Comparison of ENCODE assay signal across 9 cellular contexts in the genomic region with DNA sequence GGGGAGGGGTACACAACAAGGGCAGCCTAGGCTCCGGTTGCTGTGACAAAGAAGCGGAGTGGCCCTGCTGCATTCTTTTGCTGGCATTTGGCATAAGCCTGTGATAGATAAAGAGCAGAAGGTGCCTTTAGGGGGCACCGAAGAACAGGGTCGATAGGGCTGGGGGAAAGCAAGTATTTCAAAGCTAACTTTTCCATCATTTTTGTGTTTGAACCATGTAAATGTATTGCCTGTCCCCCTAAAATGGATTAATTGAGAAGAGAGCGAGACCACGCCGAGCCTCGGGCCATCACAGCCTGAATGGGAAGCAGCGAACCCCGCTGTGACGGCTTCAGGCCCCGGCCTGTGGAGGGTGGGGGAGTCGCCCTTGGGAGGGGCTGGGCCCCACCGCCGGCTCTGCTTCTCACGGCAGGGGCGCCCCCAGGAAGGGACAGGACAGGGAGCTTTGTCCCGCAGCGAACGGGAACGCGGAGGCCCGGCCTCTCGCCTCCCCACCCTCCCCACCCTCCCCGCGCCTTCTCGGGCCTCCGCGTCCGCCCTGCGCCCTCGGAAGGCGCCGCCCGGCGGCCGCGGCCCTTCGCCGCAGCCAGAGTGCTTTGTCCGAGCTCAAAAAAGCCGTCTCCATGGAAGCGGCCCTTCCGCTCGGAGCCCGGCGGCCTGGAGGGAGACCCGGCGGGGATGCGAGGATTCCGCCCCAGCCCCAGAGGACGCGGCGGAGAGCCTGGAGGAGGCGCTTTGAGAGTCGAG. TPM values are rescaled to one million over a fixed set of nuclear protein-coding genes. Genes with fewer than 3 reads are reported as not detected.
A peak's percentile ranks its signal among the peaks of the same experiment; 100 is the strongest.
DNase-seq lines count a peak whose midpoint lies in the region; ATAC-seq and TF ChIP-seq lines count a peak whose summit lies in the region.
"Had no signal": no experiment of that assay in that cellular context is flagged by ENCODE, and none has a peak within 500 bp of the region (broad histone marks: within the 10 kb centered on the region; RNA-seq: fewer than 3 reads in every experiment).

No MANE protein-coding gene starts in this region.

- TF ChIP-seq POLR2A in suprapubic skin (IDR thresholded peaks at IDR 0.05) = no peak

- peak overlapping the region; percentile 54 to 63 (median 55) for H3K4me3 ChIP-seq in liver (ENCODE audit: low read depth in 1 of 3, low read length in 3 of 3)
- peak overlapping the region; percentile 58 for H3K4me3 ChIP-seq in suprapubic skin

- H3K4me1 ChIP-seq in liver (ENCODE audit: control insufficient read depth in 4 of 4, insufficient read depth in 4 of 4, low read length in 3 of 4) (peaks cover 2 to 13% (median 8%) of the 10 kb centered on the region in 4 donors), suprapubic skin (peaks cover 28% of the 10 kb centered on the region)

- TF ChIP-seq RAD21 in liver (IDR thresholded peaks at IDR 0.05) = peak; percentile 49 to 69

- no peak overlapping the region for H3K27ac ChIP-seq in liver (ENCODE audit: low read depth in 1 of 2, low read length in 2 of 2)
- no peak overlapping the region for H3K27ac ChIP-seq in suprapubic skin
- H3K27ac ChIP-seq: BLaER1 treated with 17β-estradiol and CSF1 and Interleukin-3, amounts not matched to agents 10 nM and 100 nM had no signal

- no peaks in the 10 kb centered on the region for H3K27me3 ChIP-seq in liver (ENCODE audit: control insufficient read depth in 4 of 4, insufficient read depth in 4 of 4, low read length in 3 of 4)
- H3K27me3 ChIP-seq in suprapubic skin = peaks cover 50% of the 10 kb centered on the region

- WGBS in liver = 6% methylated on average over 56 of the region's 56 CpGs
- WGBS in suprapubic skin = 2% methylated on average over 43 of the region's 56 CpGs

- H3K9me3 ChIP-seq in liver (ENCODE audit: control insufficient read depth in 4 of 4, low read length in 3 of 4) = no peaks in the 10 kb centered on the region
- H3K9me3 ChIP-seq in suprapubic skin = no peaks in the 10 kb centered on the region

- no peaks in the 10 kb centered on the region for H3K36me3 ChIP-seq in liver (ENCODE audit: control insufficient read depth in 4 of 4, insufficient read depth in 3 of 4, low read depth in 1 of 4, low read length in 3 of 4)
- H3K36me3 ChIP-seq in suprapubic skin = no peaks in the 10 kb centered on the region
- H3K36me3 ChIP-seq: BLaER1 treated with 17β-estradiol and CSF1 and Interleukin-3, amounts not matched to agents 10 nM and 100 nM had no signal

- ATAC-seq in GM19463 (IDR thresholded peaks at IDR 0.05; ENCODE audit: unreplicated experiment) = no peak

- peak; percentile 4 to 82 (median 82) for DNase-seq in NCI-H1417 (lab: John Stamatoyannopoulos, UW)
- DNase-seq in NCI-H1417 treated with DMSO at 0.1 percent for 48 hours (lab: John Stamatoyannopoulos, UW) = no peak
- DNase-seq in NCI-H2196 treated with DMSO at 0.1 percent for 48 hours (lab: John Stamatoyannopoulos, UW; ENCODE audit: unreplicated experiment) = peak; percentile 44
- DNase-seq in dermis blood vessel endothelial cell = peak; percentile 67
- no peak for DNase-seq in suprapubic skin (ENCODE audit: low spot score in 2 of 2)
- no peak for DNase-seq in GM20000 (ENCODE audit: low spot score)

- H3K9ac ChIP-seq in liver (ENCODE audit: low read depth in 1 of 2, low read length in 2 of 2) = no peak overlapping the region
- H3K9ac ChIP-seq: BLaER1 treated with 17β-estradiol and CSF1 and Interleukin-3, amounts not matched to agents 10 nM and 100 nM had no signal

- TF ChIP-seq EP300 in suprapubic skin (IDR thresholded peaks at IDR 0.05) = no peak

- TF ChIP-seq CTCF in liver (IDR thresholded peaks at IDR 0.05; ENCODE audit: low read depth, low read length, missing input control) (peak; percentile 34), suprapubic skin (IDR thresholded peaks at IDR 0.05) (peak in 1 of 2 donors; percentile 44), GM20000 (IDR thresholded peaks at IDR 0.05; ENCODE audit: extremely low read depth, missing control alignments) (no peak)

TF ChIP-seq in liver, 16 proteins besides CTCF, POLR2A, EP300 and RAD21:
- no peak for TF ChIP-seq NR2F2 (IDR thresholded peaks at IDR 0.05)
- TF ChIP-seq YY1 (IDR thresholded peaks at IDR 0.05) = no peak
- no peak for TF ChIP-seq JUND (IDR thresholded peaks at IDR 0.05)

RNA-seq across cellular contexts. Expression of gene ALDH1L1, which starts 32.4 kb away (rescaled TPM):
- not detected in 2 replicates for total RNA-seq in dermis blood vessel endothelial cell
- 100 to 1,000 TPM in 1 of 2 donors, 10 to 100 TPM in 1; 46.7 to 189 TPM for total RNA-seq in liver
- polyA plus RNA-seq in liver = 100 to 1,000 TPM; 105 to 234 TPM
- total RNA-seq in suprapubic skin = 1 to 10 TPM; 5.1 to 8.5 (median 7.4) TPM

Comparison
In these comparisons a context has a peak if more than half of its experiments do, and no peak if none do; other contexts are left out.
1. DNase-seq: peak in NCI-H1417 (3 of 3), NCI-H2196 treated with DMSO at 0.1 percent for 48 hours (single experiment) and dermis blood vessel endothelial cell (single experiment); none in NCI-H1417 treated with DMSO at 0.1 percent for 48 hours (single experiment), suprapubic skin (0 of 2) and GM20000 (single experiment).
2. RNA of gene ALDH1L1, which starts 32.4 kb away (total RNA-seq): 46.7 to 189 TPM in liver; 5.1 to 8.5 TPM in suprapubic skin and not detected in dermis blood vessel endothelial cell; every median in the first group is over 4 times any median in the second.